Comparison of ENCODE assay signal across 1 cellular context in the genomic region with DNA sequence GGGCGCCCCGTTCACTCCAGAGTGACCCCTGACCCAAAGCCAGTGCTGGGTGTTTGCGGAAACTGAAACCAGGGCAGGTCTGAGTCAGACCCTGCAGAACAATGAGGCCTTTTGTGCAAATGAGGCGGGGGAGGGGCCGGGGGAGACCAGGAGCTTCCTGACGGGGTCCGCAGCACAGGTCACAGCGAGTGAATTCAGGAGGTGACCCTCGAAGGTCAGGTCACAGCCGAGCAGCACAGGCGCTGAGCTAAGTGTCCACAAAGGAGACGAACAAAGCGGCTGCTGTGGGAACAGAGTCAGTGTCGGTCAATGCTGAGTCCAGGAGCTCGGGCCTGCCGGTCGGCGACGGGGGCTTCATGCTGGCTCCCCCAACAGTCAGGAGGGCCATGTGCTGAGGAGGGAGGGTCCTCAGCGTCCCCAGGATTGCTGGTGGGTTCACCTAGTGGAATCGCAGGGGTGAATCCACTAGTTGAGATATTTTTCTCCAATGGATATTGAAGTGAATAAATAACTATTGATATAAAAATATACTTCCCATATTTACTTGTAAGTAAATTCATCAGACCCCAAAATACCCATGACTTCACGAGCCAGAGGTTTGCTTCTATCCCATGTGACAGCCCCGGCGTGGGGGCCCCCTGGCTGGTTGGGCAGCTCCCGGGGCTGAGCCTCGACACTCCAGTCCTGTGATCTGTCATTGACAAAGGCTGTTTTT.
A peak's percentile ranks its signal among the peaks of the same experiment; 100 is the strongest.
TF ChIP-seq lines count a peak whose summit lies in the region.

No MANE protein-coding gene starts in this region.

TF ChIP-seq in HepG2, 621 proteins besides CTCF, POLR2A, EP300 and RAD21 (continued from another document):
- TF ChIP-seq, protein P1, sequence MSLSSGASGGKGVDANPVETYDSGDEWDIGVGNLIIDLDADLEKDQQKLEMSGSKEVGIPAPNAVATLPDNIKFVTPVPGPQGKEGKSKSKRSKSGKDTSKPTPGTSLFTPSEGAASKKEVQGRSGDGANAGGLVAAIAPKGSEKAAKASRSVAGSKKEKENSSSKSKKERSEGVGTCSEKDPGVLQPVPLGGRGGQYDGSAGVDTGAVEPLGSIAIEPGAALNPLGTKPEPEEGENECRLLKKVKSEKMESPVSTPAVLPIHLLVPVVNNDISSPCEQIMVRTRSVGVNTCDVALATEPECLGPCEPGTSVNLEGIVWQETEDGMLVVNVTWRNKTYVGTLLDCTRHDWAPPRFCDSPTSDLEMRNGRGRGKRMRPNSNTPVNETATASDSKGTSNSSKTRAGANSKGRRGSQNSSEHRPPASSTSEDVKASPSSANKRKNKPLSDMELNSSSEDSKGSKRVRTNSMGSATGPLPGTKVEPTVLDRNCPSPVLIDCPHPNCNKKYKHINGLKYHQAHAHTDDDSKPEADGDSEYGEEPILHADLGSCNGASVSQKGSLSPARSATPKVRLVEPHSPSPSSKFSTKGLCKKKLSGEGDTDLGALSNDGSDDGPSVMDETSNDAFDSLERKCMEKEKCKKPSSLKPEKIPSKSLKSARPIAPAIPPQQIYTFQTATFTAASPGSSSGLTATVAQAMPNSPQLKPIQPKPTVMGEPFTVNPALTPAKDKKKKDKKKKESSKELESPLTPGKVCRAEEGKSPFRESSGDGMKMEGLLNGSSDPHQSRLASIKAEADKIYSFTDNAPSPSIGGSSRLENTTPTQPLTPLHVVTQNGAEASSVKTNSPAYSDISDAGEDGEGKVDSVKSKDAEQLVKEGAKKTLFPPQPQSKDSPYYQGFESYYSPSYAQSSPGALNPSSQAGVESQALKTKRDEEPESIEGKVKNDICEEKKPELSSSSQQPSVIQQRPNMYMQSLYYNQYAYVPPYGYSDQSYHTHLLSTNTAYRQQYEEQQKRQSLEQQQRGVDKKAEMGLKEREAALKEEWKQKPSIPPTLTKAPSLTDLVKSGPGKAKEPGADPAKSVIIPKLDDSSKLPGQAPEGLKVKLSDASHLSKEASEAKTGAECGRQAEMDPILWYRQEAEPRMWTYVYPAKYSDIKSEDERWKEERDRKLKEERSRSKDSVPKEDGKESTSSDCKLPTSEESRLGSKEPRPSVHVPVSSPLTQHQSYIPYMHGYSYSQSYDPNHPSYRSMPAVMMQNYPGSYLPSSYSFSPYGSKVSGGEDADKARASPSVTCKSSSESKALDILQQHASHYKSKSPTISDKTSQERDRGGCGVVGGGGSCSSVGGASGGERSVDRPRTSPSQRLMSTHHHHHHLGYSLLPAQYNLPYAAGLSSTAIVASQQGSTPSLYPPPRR (CRISPR knock-in tag; IDR thresholded peaks at IDR 0.05; ENCODE audit: borderline replicate concordance) = peak; percentile 87
- TF ChIP-seq ZFP1 (CRISPR knock-in tag; IDR thresholded peaks at IDR 0.05) = peak; percentile 91
- TF ChIP-seq, protein P2, sequence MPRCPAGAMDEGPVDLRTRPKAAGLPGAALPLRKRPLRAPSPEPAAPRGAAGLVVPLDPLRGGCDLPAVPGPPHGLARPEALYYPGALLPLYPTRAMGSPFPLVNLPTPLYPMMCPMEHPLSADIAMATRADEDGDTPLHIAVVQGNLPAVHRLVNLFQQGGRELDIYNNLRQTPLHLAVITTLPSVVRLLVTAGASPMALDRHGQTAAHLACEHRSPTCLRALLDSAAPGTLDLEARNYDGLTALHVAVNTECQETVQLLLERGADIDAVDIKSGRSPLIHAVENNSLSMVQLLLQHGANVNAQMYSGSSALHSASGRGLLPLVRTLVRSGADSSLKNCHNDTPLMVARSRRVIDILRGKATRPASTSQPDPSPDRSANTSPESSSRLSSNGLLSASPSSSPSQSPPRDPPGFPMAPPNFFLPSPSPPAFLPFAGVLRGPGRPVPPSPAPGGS (CRISPR knock-in tag; IDR thresholded peaks at IDR 0.05) = peak; percentile 44; the same call in 1 of the 2 replicates
- TF ChIP-seq, protein P3, sequence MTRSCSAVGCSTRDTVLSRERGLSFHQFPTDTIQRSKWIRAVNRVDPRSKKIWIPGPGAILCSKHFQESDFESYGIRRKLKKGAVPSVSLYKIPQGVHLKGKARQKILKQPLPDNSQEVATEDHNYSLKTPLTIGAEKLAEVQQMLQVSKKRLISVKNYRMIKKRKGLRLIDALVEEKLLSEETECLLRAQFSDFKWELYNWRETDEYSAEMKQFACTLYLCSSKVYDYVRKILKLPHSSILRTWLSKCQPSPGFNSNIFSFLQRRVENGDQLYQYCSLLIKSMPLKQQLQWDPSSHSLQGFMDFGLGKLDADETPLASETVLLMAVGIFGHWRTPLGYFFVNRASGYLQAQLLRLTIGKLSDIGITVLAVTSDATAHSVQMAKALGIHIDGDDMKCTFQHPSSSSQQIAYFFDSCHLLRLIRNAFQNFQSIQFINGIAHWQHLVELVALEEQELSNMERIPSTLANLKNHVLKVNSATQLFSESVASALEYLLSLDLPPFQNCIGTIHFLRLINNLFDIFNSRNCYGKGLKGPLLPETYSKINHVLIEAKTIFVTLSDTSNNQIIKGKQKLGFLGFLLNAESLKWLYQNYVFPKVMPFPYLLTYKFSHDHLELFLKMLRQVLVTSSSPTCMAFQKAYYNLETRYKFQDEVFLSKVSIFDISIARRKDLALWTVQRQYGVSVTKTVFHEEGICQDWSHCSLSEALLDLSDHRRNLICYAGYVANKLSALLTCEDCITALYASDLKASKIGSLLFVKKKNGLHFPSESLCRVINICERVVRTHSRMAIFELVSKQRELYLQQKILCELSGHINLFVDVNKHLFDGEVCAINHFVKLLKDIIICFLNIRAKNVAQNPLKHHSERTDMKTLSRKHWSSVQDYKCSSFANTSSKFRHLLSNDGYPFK (CRISPR knock-in tag; IDR thresholded peaks at IDR 0.05; ENCODE audit: borderline replicate concordance) = 0 out of 2 replicates have a peak, but pooled peaks have one; percentile 16
- peak; percentile 83 for TF ChIP-seq ZNF605 (CRISPR knock-in tag; IDR thresholded peaks at IDR 0.05)
- TF ChIP-seq ETV5 (CRISPR knock-in tag; IDR thresholded peaks at IDR 0.05; ENCODE audit: borderline replicate concordance) = peak; percentile 91
- no peak for TF ChIP-seq U2AF1 (optimal IDR thresholded peaks at IDR 0.05; ENCODE audit: low read depth, low read length)
- peak; percentile 69; the same call in 1 of the 2 replicates for TF ChIP-seq CHD4 (IDR thresholded peaks at IDR 0.05; ENCODE audit: borderline replicate concordance, low read length)
- no peak for TF ChIP-seq ZNF260 (CRISPR knock-in tag; IDR thresholded peaks at IDR 0.05; ENCODE audit: borderline replicate concordance, low read depth)
- TF ChIP-seq JARID2 (CRISPR knock-in tag; IDR thresholded peaks at IDR 0.05; ENCODE audit: insufficient replicate concordance) = peak; percentile 60
- no peak for TF ChIP-seq ZFP41 (CRISPR knock-in tag; IDR thresholded peaks at IDR 0.05; ENCODE audit: borderline replicate concordance)
- TF ChIP-seq DR1 (CRISPR knock-in tag; IDR thresholded peaks at IDR 0.05) = 0 out of 2 replicates have a peak, but pooled peaks have one; percentile 30
- TF ChIP-seq NBN (conservative IDR thresholded peaks at IDR 0.05) = no peak
- TF ChIP-seq, protein P4, sequence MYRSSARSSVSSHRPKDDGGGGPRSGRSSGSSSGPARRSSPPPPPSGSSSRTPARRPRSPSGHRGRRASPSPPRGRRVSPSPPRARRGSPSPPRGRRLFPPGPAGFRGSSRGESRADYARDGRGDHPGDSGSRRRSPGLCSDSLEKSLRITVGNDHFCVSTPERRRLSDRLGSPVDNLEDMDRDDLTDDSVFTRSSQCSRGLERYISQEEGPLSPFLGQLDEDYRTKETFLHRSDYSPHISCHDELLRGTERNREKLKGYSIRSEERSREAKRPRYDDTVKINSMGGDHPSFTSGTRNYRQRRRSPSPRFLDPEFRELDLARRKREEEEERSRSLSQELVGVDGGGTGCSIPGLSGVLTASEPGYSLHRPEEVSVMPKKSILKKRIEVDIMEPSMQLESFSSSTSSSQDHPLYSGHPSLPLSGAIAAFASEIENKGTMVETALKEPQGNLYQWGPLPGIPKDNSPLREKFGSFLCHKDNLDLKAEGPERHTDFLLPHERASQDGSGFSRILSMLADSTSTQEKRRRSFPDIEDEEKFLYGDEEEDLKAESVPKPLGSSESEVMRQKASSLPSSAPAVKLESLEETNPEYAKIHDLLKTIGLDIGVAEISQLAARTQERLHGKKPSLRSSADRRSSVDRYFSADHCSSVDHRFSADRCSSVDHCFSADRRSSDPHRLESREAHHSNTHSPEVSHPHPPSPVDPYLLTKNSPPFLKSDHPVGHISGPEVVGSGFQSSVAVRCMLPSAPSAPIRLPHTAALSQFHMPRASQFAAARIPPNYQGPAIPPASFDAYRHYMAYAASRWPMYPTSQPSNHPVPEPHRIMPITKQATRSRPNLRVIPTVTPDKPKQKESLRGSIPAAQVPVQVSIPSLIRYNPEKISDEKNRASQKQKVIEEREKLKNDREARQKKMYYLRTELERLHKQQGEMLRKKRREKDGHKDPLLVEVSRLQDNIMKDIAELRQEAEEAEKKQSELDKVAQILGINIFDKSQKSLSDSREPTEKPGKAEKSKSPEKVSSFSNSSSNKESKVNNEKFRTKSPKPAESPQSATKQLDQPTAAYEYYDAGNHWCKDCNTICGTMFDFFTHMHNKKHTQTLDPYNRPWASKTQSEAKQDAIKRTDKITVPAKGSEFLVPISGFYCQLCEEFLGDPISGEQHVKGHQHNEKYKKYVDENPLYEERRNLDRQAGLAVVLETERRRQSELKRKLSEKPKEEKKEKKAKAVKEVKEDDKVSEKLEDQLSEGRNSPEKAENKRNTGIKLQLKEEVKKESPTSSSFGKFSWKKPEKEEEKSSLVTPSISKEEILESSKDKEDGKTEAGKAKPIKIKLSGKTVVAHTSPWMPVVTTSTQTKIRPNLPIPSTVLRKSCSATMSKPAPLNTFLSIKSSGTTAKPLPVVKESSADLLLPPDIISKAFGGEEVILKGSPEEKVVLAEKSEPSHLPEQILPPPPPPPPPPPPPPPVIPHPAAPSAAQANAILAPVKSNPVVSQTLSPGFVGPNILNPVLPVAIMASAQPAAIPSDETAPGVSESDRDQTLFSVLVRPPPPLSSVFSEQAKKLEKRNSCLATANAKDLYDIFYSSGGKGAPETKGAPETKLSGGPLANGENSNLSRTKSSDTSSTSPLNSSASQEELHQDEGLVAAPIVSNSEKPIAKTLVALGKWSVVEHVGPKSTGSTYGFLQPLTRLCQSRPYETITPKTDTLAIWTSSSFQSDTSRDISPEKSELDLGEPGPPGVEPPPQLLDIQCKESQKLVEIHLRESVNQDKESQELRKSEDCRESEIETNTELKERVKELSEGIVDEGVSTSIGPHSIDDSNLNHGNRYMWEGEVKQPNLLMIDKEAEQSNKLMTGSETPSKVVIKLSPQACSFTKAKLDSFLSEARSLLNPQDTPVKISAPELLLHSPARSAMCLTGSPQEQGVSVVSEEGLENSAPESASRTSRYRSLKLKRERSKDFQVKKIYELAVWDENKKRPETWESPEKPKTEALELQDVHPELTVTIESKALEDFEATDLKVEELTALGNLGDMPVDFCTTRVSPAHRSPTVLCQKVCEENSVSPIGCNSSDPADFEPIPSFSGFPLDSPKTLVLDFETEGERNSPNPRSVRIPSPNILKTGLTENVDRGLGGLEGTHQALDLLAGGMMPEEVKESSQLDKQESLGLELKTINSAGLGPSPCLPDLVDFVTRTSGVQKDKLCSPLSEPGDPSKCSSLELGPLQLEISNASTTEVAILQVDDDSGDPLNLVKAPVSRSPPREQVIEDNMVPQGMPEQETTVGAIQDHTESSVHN (CRISPR knock-in tag; IDR thresholded peaks at IDR 0.05) = peak; percentile 91
- TF ChIP-seq, protein P5, sequence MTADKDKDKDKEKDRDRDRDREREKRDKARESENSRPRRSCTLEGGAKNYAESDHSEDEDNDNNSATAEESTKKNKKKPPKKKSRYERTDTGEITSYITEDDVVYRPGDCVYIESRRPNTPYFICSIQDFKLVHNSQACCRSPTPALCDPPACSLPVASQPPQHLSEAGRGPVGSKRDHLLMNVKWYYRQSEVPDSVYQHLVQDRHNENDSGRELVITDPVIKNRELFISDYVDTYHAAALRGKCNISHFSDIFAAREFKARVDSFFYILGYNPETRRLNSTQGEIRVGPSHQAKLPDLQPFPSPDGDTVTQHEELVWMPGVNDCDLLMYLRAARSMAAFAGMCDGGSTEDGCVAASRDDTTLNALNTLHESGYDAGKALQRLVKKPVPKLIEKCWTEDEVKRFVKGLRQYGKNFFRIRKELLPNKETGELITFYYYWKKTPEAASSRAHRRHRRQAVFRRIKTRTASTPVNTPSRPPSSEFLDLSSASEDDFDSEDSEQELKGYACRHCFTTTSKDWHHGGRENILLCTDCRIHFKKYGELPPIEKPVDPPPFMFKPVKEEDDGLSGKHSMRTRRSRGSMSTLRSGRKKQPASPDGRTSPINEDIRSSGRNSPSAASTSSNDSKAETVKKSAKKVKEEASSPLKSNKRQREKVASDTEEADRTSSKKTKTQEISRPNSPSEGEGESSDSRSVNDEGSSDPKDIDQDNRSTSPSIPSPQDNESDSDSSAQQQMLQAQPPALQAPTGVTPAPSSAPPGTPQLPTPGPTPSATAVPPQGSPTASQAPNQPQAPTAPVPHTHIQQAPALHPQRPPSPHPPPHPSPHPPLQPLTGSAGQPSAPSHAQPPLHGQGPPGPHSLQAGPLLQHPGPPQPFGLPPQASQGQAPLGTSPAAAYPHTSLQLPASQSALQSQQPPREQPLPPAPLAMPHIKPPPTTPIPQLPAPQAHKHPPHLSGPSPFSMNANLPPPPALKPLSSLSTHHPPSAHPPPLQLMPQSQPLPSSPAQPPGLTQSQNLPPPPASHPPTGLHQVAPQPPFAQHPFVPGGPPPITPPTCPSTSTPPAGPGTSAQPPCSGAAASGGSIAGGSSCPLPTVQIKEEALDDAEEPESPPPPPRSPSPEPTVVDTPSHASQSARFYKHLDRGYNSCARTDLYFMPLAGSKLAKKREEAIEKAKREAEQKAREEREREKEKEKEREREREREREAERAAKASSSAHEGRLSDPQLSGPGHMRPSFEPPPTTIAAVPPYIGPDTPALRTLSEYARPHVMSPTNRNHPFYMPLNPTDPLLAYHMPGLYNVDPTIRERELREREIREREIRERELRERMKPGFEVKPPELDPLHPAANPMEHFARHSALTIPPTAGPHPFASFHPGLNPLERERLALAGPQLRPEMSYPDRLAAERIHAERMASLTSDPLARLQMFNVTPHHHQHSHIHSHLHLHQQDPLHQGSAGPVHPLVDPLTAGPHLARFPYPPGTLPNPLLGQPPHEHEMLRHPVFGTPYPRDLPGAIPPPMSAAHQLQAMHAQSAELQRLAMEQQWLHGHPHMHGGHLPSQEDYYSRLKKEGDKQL (CRISPR knock-in tag; IDR thresholded peaks at IDR 0.05; ENCODE audit: low read depth) = peak; percentile 73; the same call in 1 of the 2 replicates
- TF ChIP-seq MAFK (conservative IDR thresholded peaks at IDR 0.05 in 1 of 2, IDR thresholded peaks at IDR 0.05 in 1 of 2; ENCODE audit: low read length in 2 of 2) = no peak
- TF ChIP-seq ZNF264 (CRISPR knock-in tag; IDR thresholded peaks at IDR 0.05) = peak; percentile 93
- TF ChIP-seq PCBP2 (optimal IDR thresholded peaks at IDR 0.05; ENCODE audit: low read depth, low read length, poor library complexity, severe bottlenecking) = no peak
- no peak for TF ChIP-seq ZBTB8A (CRISPR knock-in tag; IDR thresholded peaks at IDR 0.05; ENCODE audit: borderline replicate concordance, low read depth)
- TF ChIP-seq, protein P6, sequence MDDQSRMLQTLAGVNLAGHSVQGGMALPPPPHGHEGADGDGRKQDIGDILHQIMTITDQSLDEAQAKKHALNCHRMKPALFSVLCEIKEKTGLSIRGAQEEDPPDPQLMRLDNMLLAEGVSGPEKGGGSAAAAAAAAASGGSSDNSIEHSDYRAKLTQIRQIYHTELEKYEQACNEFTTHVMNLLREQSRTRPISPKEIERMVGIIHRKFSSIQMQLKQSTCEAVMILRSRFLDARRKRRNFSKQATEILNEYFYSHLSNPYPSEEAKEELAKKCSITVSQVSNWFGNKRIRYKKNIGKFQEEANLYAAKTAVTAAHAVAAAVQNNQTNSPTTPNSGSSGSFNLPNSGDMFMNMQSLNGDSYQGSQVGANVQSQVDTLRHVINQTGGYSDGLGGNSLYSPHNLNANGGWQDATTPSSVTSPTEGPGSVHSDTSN (CRISPR knock-in tag; IDR thresholded peaks at IDR 0.05; ENCODE audit: borderline replicate concordance) = no peak
